Comparison of ENCODE assay signal across 1 cellular context in the genomic region with DNA sequence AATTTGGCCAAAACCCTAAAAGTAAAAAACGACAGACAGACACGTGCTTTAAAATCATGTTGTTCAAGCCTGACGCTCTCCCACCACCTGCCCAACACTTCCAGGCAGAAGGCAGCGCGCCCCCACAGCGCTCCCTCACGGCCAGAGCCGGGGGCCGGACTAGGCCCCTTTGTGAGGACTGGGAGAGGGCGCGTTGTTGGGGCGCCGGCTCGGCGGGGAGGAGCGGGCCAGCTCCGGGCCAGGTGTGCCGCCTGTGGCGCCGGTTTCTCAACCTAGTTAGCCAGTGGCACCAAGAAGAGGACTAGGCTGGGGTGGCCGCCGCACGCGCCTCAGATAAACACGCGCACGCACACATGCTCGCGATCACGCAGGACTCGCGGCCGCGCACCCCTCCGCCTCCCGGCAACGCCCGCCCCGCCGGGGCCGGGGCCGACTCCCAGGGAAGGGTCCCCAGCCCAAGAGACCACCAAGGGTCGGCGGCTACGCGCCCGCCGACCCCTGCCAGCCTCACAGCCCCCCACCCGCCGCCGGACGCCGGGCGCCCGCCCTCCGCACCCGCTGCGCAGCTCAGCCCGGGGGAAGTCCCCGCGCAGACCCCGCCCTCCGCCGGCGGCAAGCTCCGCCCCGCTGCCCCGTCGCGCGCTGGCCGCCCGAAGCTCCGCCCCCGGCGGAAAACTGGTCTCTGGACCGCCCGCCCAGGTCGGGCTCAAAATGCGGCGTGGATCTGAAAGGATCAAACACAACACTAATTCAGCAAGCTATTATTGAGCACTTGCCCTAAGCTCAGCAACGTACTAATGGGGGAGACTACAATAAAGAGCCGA.
A peak's percentile ranks its signal among the peaks of the same experiment; 100 is the strongest.
TF ChIP-seq lines count a peak whose summit lies in the region.

Gene IMMP2L, minus strand, starts transcription at position 584 of the 824 bp plus-strand sequence.

TF ChIP-seq in IMR-90, 13 proteins besides CTCF, POLR2A, EP300 and RAD21 (continued from another document):
- TF ChIP-seq, protein P1, sequence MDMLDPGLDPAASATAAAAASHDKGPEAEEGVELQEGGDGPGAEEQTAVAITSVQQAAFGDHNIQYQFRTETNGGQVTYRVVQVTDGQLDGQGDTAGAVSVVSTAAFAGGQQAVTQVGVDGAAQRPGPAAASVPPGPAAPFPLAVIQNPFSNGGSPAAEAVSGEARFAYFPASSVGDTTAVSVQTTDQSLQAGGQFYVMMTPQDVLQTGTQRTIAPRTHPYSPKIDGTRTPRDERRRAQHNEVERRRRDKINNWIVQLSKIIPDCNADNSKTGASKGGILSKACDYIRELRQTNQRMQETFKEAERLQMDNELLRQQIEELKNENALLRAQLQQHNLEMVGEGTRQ (IDR thresholded peaks at IDR 0.05; ENCODE audit: low read depth, low read length): no peak
- peak; percentile 77; the same call in 1 of the 2 replicates for TF ChIP-seq BHLHE40 (IDR thresholded peaks at IDR 0.05; ENCODE audit: low read depth, low read length)
- no peak for TF ChIP-seq CEBPB (IDR thresholded peaks at IDR 0.05; ENCODE audit: low read depth, low read length)
- no peak for TF ChIP-seq FOS (IDR thresholded peaks at IDR 0.05; ENCODE audit: low read depth, low read length)
- no peak for TF ChIP-seq NFE2L2 (IDR thresholded peaks at IDR 0.05; ENCODE audit: low read depth, low read length)
- TF ChIP-seq MAFK (IDR thresholded peaks at IDR 0.05; ENCODE audit: low read depth, low read length): no peak
- TF ChIP-seq RCOR1 (IDR thresholded peaks at IDR 0.05; ENCODE audit: insufficient replicate concordance, low read length): no peak
- no peak for TF ChIP-seq ELK1 (IDR thresholded peaks at IDR 0.05; ENCODE audit: borderline replicate concordance, low read depth, low read length)
